ENCODE assay signal across 21 cellular contexts in the genomic region with DNA sequence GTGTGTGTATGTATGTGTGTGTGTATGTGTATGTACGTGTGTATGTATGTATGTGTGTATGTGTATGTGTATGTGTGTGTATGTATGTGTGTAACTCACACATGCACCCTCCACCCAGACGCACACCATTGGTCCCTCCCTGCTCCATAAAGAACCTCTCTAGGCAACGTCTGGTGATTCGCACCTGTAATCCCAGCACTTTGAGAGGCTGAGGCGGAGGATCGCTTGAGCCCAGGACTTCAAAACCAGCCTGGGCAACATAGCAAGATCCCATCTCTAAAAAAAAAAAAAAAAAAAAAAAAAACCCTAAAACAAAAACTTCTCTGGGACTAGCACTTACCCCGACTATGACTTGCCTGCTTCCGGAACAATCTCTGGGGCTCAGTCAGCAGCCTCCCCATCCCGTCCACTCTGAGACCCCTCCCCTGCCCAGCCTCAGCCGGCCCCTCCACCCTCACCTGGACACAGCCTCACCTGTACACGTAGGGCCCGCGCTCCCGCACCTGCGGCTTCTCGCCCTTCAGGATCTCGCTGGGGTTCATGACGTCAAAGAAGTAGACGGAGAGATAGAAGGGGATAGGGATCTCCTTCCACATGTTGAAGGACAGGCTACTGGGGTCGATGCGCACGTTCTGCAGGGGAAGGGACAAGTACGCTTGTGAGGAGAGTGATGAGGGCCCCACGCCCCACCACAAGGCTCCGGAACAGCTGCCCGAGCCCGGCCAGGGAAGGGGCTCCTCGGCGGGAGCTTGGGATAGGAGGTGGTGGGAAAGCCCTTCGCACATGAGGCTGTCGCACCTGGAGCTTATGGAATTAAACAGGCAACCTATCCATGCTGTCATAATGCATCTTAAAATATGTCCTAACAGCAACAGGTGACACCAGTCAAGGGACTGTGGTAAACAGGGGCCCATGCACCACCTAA. TPM values are rescaled to one million over a fixed set of nuclear protein-coding genes. Genes with fewer than 3 reads are reported as not detected.
DNase-seq lines count a peak whose midpoint lies in the region; ATAC-seq, FAIRE-seq and TF ChIP-seq lines count a peak whose summit lies in the region.
"Had no signal": no experiment of that assay in that cellular context is flagged by ENCODE, and none has a peak within 500 bp of the region (broad histone marks: within the 10 kb centered on the region; RNA-seq: fewer than 3 reads in every experiment).

No MANE protein-coding gene starts in this region.

- peaks cover 0 to 40% of the 10 kb centered on the region in 2 donors for H3K36me3 ChIP-seq in adrenal gland (replicated peaks in 1 of 2)
- peaks cover 31 to 66% of the 10 kb centered on the region in 2 experiments for H3K36me3 ChIP-seq in HepG2 (replicated peaks in 1 of 2; ENCODE audit: control insufficient read depth in 1 of 2, insufficient read depth in 2 of 2, low read length in 2 of 2)
- H3K36me3 ChIP-seq in osteoblast (ENCODE audit: insufficient read depth, low read length), result peaks cover 11% of the 10 kb centered on the region

- H2AK5ac ChIP-seq in H9 (ENCODE audit: insufficient read length, low read length), result no peak overlapping the region

- CTCF ChIA-PET in HepG2 (lab: Yijun Ruan, JAX; ENCODE audit: low intra/inter-chr PET ratio, low total read pairs), result no interaction called here

- H2AFZ ChIP-seq in H9 (ENCODE audit: low read length) (no peak overlapping the region), HepG2 (ENCODE audit: low read length) (no peak overlapping the region), osteoblast (ENCODE audit: low read length) (no peak overlapping the region)
- H2AFZ ChIP-seq: GM23338 had no signal

- H3K4me3 Mint-ChIP-seq in H9, result no peak overlapping the region
- H3K4me3 Mint-ChIP-seq: B cell; CD4-positive, alpha-beta memory T cell; GM23338 had no signal

- DNase-seq in H9 (no peak), adrenal gland (no peak), HepG2 (ENCODE audit: low spot score) (no peak), osteoblast (ENCODE audit: insufficient read length, low spot score, missing footprints) (peak; percentile 65), left lobe of liver (ENCODE audit: low spot score) (no peak), RKO (ENCODE audit: low spot score) (no peak)
- DNase-seq in activated T-cell treated with anti-CD3 and anti-CD28 coated beads, Interleukin-2, amount 50 U/mL, for 48 hours, result no peak
- DNase-seq: C1 segment of cervical spinal cord; CD4-positive, alpha-beta memory T cell; DMS153; DMS79 treated with DMSO at 0.1 percent for 48 hours; EL; H7; KG1 had no signal

- H2BK20ac ChIP-seq in H9 (ENCODE audit: low read depth, low read length, poor library complexity, severe bottlenecking), result no peak overlapping the region

- H3K4me3 ChIP-seq in adrenal gland (no peak overlapping the region), HepG2 (replicated peaks in 1 of 3; ENCODE audit: insufficient read depth in 1 of 3, low read depth in 2 of 3, low read length in 3 of 3) (no peak overlapping the region), osteoblast (ENCODE audit: insufficient read depth, low read length) (no peak overlapping the region)
- H3K4me3 ChIP-seq: GM23338 had no signal

- TF ChIP-seq RAD21 in HepG2 (CRISPR knock-in tag; IDR thresholded peaks at IDR 0.05), result no peak

- no peak for FAIRE-seq in HepG2 (lab: Jason Lieb, UNC)
- FAIRE-seq: A204.1, D721Med, G401.6 had no signal

- no peak overlapping the region for H2BK120ac ChIP-seq in H9 (ENCODE audit: low read depth, low read length, poor library complexity, severe bottlenecking)

- H2BK12ac ChIP-seq in H9 (ENCODE audit: insufficient read length, low read depth, low read length), result no peak overlapping the region

- H3K27ac Mint-ChIP-seq in H9, result peak overlapping the region in 2 of 3 experiments; percentile 11 to 13; a peak in 2 of 7 replicates
- H3K27ac Mint-ChIP-seq: B cell; CD4-positive, alpha-beta memory T cell; GM23338 had no signal

- intact Hi-C loops in adrenal gland (cut with DNase I) (no loop called here), HepG2 (cut with micrococcal nuclease; ENCODE audit: unreplicated experiment) (no loop called here)

- POLR2A ChIA-PET in HepG2 (lab: Yijun Ruan, JAX), result no interaction called here

- H3K79me1 ChIP-seq in H9 (ENCODE audit: insufficient read depth, low read depth, low read length, poor library complexity, severe bottlenecking), result no peaks in the 10 kb centered on the region

- BruUV-seq in HepG2 (replicated peaks; lab: Mats Ljungman, UMichigan), result no TSS peak

- no peak overlapping the region for H2BK5ac ChIP-seq in H9 (ENCODE audit: insufficient read length, low read length)

- in situ Hi-C loops in HepG2 (cut with HindIII; ENCODE audit: extremely low pct_ligation_motif_present, low pct_unique_long_range_greater_than_20kb), result no loop called here

- H3K4me1 Mint-ChIP-seq in H9, result peaks cover 10 to 11% of the 10 kb centered on the region in 2 experiments
- H3K4me1 Mint-ChIP-seq: B cell; CD4-positive, alpha-beta memory T cell had no signal

- no peaks in the 10 kb centered on the region for H3K9me3 ChIP-seq in H9 (ENCODE audit: control insufficient read depth, low read depth, low read length)
- no peaks in the 10 kb centered on the region for H3K9me3 ChIP-seq in adrenal gland (replicated peaks in 1 of 3)
- no peaks in the 10 kb centered on the region for H3K9me3 ChIP-seq in HepG2 (ENCODE audit: low read length)
- no peaks in the 10 kb centered on the region for H3K9me3 ChIP-seq in osteoblast (ENCODE audit: low read depth, low read length)

- no peak overlapping the region for H3K27ac ChIP-seq in H9 (ENCODE audit: insufficient read length, low read depth, low read length)
- H3K27ac ChIP-seq in adrenal gland, result peak overlapping the region; percentile 40 to 92 (median 83)
- no peak overlapping the region for H3K27ac ChIP-seq in HepG2 (ENCODE audit: extremely low read length, insufficient read depth, low read length)
- no peak overlapping the region for H3K27ac ChIP-seq in osteoblast (ENCODE audit: low read depth, low read length)
- H3K27ac ChIP-seq: HL-60 had no signal

- TF ChIP-seq POLR2A in adrenal gland (IDR thresholded peaks at IDR 0.05) (no peak), HepG2 (IDR thresholded peaks at IDR 0.05; ENCODE audit: insufficient read depth in 1 of 2, low read depth in 2 of 2, low read length in 2 of 2) (no peak)

- H4K8ac ChIP-seq in H9 (replicated peaks; ENCODE audit: insufficient read length, low read depth, low read length), result no peak overlapping the region

- H3K27me3 ChIP-seq in H9 (ENCODE audit: insufficient read depth, low read length), result no peaks in the 10 kb centered on the region
- no peaks in the 10 kb centered on the region for H3K27me3 ChIP-seq in adrenal gland
- H3K27me3 ChIP-seq in HepG2 (ENCODE audit: control insufficient read depth in 1 of 2, insufficient read depth in 2 of 2, low read length in 2 of 2), result no peaks in the 10 kb centered on the region
- no peaks in the 10 kb centered on the region for H3K27me3 ChIP-seq in osteoblast (ENCODE audit: insufficient read depth, low read length)

- no peak for TF ChIP-seq EP300 in HepG2 (IDR thresholded peaks at IDR 0.05; ENCODE audit: low read depth in 2 of 2, low read length in 2 of 2)
- no peak for TF ChIP-seq EP300 in HepG2 (CRISPR knock-in tag; IDR thresholded peaks at IDR 0.05; ENCODE audit: borderline replicate concordance)

- ATAC-seq in HepG2 (no peak), GM18909 (IDR thresholded peaks at IDR 0.05; ENCODE audit: poor library complexity, unreplicated experiment) (no peak), left lobe of liver (no peak)
- ATAC-seq: GM23338 had no signal

- H3K9ac ChIP-seq in H9 (ENCODE audit: extremely low read depth, insufficient read length, low read length), result no peak overlapping the region
- no peak overlapping the region for H3K9ac ChIP-seq in HepG2 (ENCODE audit: insufficient read depth, low read depth, low read length)

- H3T11ph ChIP-seq in H9 (ENCODE audit: low read length), result no peak overlapping the region

- H4K20me1 ChIP-seq in H9 (ENCODE audit: control insufficient read depth, insufficient read depth, insufficient read length) (no peaks in the 10 kb centered on the region), HepG2 (ENCODE audit: insufficient read depth, low read length) (no peaks in the 10 kb centered on the region), osteoblast (ENCODE audit: insufficient read depth, low read length) (no peaks in the 10 kb centered on the region)

- H3K79me2 ChIP-seq in H9 (ENCODE audit: insufficient read depth, low read length) (no peaks in the 10 kb centered on the region), HepG2 (ENCODE audit: insufficient read depth, low read length) (peaks cover 40% of the 10 kb centered on the region), osteoblast (ENCODE audit: insufficient read depth, low read length) (no peaks in the 10 kb centered on the region)

- no peak overlapping the region for H2BK15ac ChIP-seq in H9 (ENCODE audit: low read depth, low read length)

- TF ChIP-seq CTCF in H9 (conservative IDR thresholded peaks at IDR 0.05) (no peak), adrenal gland (IDR thresholded peaks at IDR 0.05) (no peak), HepG2 (CRISPR knock-in tag; IDR thresholded peaks at IDR 0.05) (no peak), osteoblast (IDR thresholded peaks at IDR 0.05; ENCODE audit: extremely low read depth, low read depth, low read length) (no peak)

- no peak overlapping the region for H3K18ac ChIP-seq in H9 (ENCODE audit: insufficient read length, low read depth, low read length)

- no CpG with 5 or more reads among the region's 31 CpGs for WGBS in H9 (ENCODE audit: extremely low coverage, insufficient read length, low lambda C conversion rate)
- WGBS in adrenal gland, 4 donors, result 78 to 91% (median 83%) methylated on average over 29 to 31 of the region's 31 CpGs
- WGBS in HepG2 (ENCODE audit: low lambda C conversion rate), result 95% methylated on average over 30 of the region's 31 CpGs

- H3K4me1 ChIP-seq in H9 (ENCODE audit: insufficient read depth, low read length), result 0 out of 2 replicates have a peak, but pooled peaks cover 2% of the 10 kb centered on the region
- H3K4me1 ChIP-seq in adrenal gland (replicated peaks in 1 of 2), result peaks cover 34 to 53% of the 10 kb centered on the region in 2 donors
- peaks cover 29% of the 10 kb centered on the region for H3K4me1 ChIP-seq in HepG2 (ENCODE audit: insufficient read depth, low read length)
- no peaks in the 10 kb centered on the region for H3K4me1 ChIP-seq in osteoblast (ENCODE audit: insufficient read depth, low read length)

- H3K4ac ChIP-seq in H9 (ENCODE audit: low read depth, low read length), result no peak overlapping the region

- no peaks in the 10 kb centered on the region; the same call in 1 of the 2 replicates for H3K27me3 Mint-ChIP-seq in H9 (ENCODE audit: low read depth)
- H3K27me3 Mint-ChIP-seq: B cell; CD4-positive, alpha-beta memory T cell had no signal

- no peak overlapping the region for H4K5ac ChIP-seq in H9 (ENCODE audit: insufficient read length, low read depth, low read length)

- no peak overlapping the region for H3K56ac ChIP-seq in H9 (ENCODE audit: insufficient read length, low read depth, low read length)

- no peak overlapping the region; the same call in 1 of the 2 replicates for H3K14ac ChIP-seq in H9 (ENCODE audit: insufficient read depth, low read length)

- H4K91ac ChIP-seq in H9 (ENCODE audit: insufficient read length, low read depth, low read length), result no peak overlapping the region

- peaks cover 19 to 32% (median 22%) of the 10 kb centered on the region in 3 experiments for H3K36me3 Mint-ChIP-seq in H9 (ENCODE audit: insufficient read depth in 1 of 3, low read depth in 3 of 3)
- H3K36me3 Mint-ChIP-seq: CD4-positive, alpha-beta memory T cell had no signal

- no peak overlapping the region for H3K4me2 ChIP-seq in H9 (ENCODE audit: insufficient read depth, insufficient read length, low read length)
- no peak overlapping the region for H3K4me2 ChIP-seq in HepG2 (ENCODE audit: low read depth, low read length)
- H3K4me2 ChIP-seq in osteoblast (ENCODE audit: insufficient read depth, low read length), result no peak overlapping the region
- H3K4me2 ChIP-seq: GM23338 had no signal

- H3K23me2 ChIP-seq in H9 (ENCODE audit: insufficient read length, low read depth, low read length, poor library complexity, severe bottlenecking), result no peaks in the 10 kb centered on the region

- H3K9me3 Mint-ChIP-seq in H9, result no peaks in the 10 kb centered on the region; a peak in 1 of 5 replicates
- H3K9me3 Mint-ChIP-seq: CD4-positive, alpha-beta memory T cell; GM23338 had no signal

- H3K23ac ChIP-seq in H9 (ENCODE audit: insufficient read length, low read depth, low read length), result no peak overlapping the region

RNA-seq across cellular contexts. Expression of gene SCARB1, which starts 46.3 kb away (rescaled TPM):
- total RNA-seq in H9 (2021), result 31.3 and 31.7 TPM in 2 replicates
- 1,000 to 10,000 TPM in 5 of 8 donors, 100 to 1,000 TPM in 3; 646 to 8,580 (median 1,325) TPM for total RNA-seq in adrenal gland
- polyA plus RNA-seq in adrenal gland, result 1,000 to 10,000 TPM in 2 of 3 donors, 100 to 1,000 TPM in 1; 213 to 5,784 (median 1,664) TPM
- total RNA-seq in HepG2 (2016; rRNA removed; fragmentation: Illumina TruSeq; extraction: Trizol), result 33.2 and 63.4 TPM in 2 replicates
- total RNA-seq in HepG2 (2016; cell fraction: cytosol; rRNA removed; fragmentation: Illumina TruSeq; extraction: Trizol; ENCODE audit: low read depth), result 10.1 and 11.6 TPM in 2 replicates
- total RNA-seq in HepG2 (2016; cell fraction: insoluble cytoplasmic fraction; rRNA removed; fragmentation: Illumina TruSeq; extraction: Trizol), result 24.7 and 65.3 TPM in 2 replicates
- 32.7 and 33.2 TPM in 2 replicates for total RNA-seq in HepG2 (2016; cell fraction: membrane; rRNA removed; fragmentation: Illumina TruSeq; extraction: Trizol)
- total RNA-seq in HepG2 (2016; cell fraction: nucleus; rRNA removed; fragmentation: Illumina TruSeq; extraction: Trizol), result 82.8 and 99.0 TPM in 2 replicates
- 160 and 189 TPM in 2 replicates for polyA plus RNA-seq in HepG2 (2011; rRNA removed)
- 208 and 213 TPM in 2 replicates for polyA plus RNA-seq in HepG2 (2011; cell fraction: cytosol; rRNA removed)
- 869 and 1,053 TPM in 2 replicates for polyA plus RNA-seq in HepG2 (2011; cell fraction: nucleus; rRNA removed)
- 214 and 253 TPM in 2 replicates for polyA plus RNA-seq in HepG2 (2012)
- polyA plus RNA-seq in HepG2 (2016; cell fraction: cytosol; fragmentation: Illumina TruSeq; extraction: Trizol; ENCODE audit: low read depth), result 18.1 and 20.1 TPM in 2 replicates
- 42.8 and 60.7 TPM in 2 replicates for polyA plus RNA-seq in HepG2 (2016; cell fraction: insoluble cytoplasmic fraction; fragmentation: Illumina TruSeq; extraction: Trizol; ENCODE audit: low read depth)
- polyA plus RNA-seq in HepG2 (2016; cell fraction: membrane; fragmentation: Illumina TruSeq; extraction: Trizol; ENCODE audit: low read depth), result 42.2 and 44.0 TPM in 2 replicates
- 235 and 236 TPM in 2 replicates for polyA plus RNA-seq in HepG2 (2016; cell fraction: nucleus; fragmentation: Illumina TruSeq; extraction: Trizol; ENCODE audit: insufficient read depth, low read depth)
- polyA minus RNA-seq in HepG2 (2011; rRNA and poly(A)+ RNA removed; ENCODE audit: low replicate concordance), result 104 and 367 TPM in 2 replicates
- polyA minus RNA-seq in HepG2 (2011; cell fraction: cytosol; rRNA and poly(A)+ RNA removed), result 143 and 183 TPM in 2 replicates
- polyA minus RNA-seq in HepG2 (2011; cell fraction: nucleus; rRNA and poly(A)+ RNA removed), result 104 and 119 TPM in 2 replicates
- 9.4 and 10.9 TPM in 2 replicates for total RNA-seq in osteoblast
- total RNA-seq in left lobe of liver, result 170 TPM

Comparison
In these comparisons a context has a peak if more than half of its experiments do, and no peak if none do; other contexts are left out.
1. H3K27ac ChIP-seq: peak in adrenal gland (5 of 5); none in H9 (single experiment), HepG2 (single experiment) and osteoblast (single experiment).